Comparison of ENCODE assay signal across 17 cellular contexts in the genomic region with DNA sequence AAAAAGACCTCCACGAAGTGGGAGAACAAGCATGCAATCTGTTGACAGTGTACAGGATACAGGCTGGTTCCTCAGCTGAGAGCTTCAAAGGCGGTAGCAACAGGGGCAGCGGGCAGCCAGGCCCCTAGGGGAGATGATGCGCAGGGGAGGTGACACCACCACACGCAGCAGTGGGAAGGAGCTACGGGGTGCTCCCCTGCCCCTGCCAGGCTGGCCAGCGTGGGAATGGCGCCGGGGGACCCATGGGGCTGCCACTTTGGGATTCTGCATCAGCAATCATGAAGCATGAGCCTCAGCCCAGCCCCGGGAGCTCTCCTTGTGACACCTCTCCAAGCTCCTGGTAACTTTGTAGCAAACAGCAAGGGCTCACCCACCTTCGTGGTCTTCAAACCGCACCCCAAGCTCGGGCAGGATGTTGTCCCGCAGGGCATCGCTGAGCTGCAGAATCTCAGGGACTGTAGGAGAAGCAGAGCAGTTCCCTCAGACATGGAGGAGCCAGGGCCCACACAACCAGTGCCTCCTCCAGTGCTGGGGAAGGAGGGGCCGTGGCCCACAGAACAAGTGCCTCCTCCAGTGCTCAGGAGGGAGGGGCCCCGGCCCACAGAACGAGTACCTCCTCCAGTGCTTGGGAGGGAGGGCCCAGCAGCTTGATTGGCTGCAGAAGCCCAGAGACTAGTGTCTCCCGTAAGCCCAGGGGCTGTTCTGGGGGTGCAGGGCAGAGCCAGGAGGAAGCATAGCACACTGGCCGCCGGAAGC. TPM values are rescaled to one million over a fixed set of nuclear protein-coding genes. Genes with fewer than 3 reads are reported as not detected.
A peak's percentile ranks its signal among the peaks of the same experiment; 100 is the strongest.
DNase-seq lines count a peak whose midpoint lies in the region; ATAC-seq and TF ChIP-seq lines count a peak whose summit lies in the region.
"Had no signal": no experiment of that assay in that cellular context is flagged by ENCODE, and none has a peak within 500 bp of the region (broad histone marks: within the 10 kb centered on the region; RNA-seq: fewer than 3 reads in every experiment).

No MANE protein-coding gene starts in this region.

- peaks cover 80% of the 10 kb centered on the region for H3K36me3 Mint-ChIP-seq in GM23338 (ENCODE audit: low read depth)
- H3K36me3 Mint-ChIP-seq in activated CD8-positive, alpha-beta T cell treated with anti-CD3 and anti-CD28 coated beads for 36 hours (ENCODE audit: low read depth) = peaks cover 52% of the 10 kb centered on the region
- peaks cover 63% of the 10 kb centered on the region for H3K36me3 Mint-ChIP-seq in effector memory CD8-positive, alpha-beta T cell (ENCODE audit: insufficient read depth)
- peaks cover 26% of the 10 kb centered on the region for H3K36me3 Mint-ChIP-seq in progenitor cell of endocrine pancreas (ENCODE audit: insufficient read depth)

- H3K27ac Mint-ChIP-seq in GM23338 (no peak overlapping the region), progenitor cell of endocrine pancreas (no peak overlapping the region)
- peak overlapping the region; percentile 76 for H3K27ac Mint-ChIP-seq in activated CD8-positive, alpha-beta T cell treated with anti-CD3 and anti-CD28 coated beads for 36 hours
- peak overlapping the region in 1 of 2 donors; percentile 49 for H3K27ac Mint-ChIP-seq in effector memory CD8-positive, alpha-beta T cell

- 0 out of 2 replicates have a peak, but pooled peaks cover 3% of the 10 kb centered on the region for H3F3A ChIP-seq in GM23338 (replicated peaks; ENCODE audit: low read depth)

- H3K27ac ChIP-seq in GM23338 (ENCODE audit: low read depth) = no peak overlapping the region
- H3K27ac ChIP-seq: colonic mucosa, heart right ventricle, ovary had no signal

- ATAC-seq in GM23338 (peak; percentile 73), GM19351 (IDR thresholded peaks at IDR 0.05; ENCODE audit: unreplicated experiment) (no peak), GM19463 (IDR thresholded peaks at IDR 0.05; ENCODE audit: unreplicated experiment) (no peak)
- peak; percentile 93 for ATAC-seq in activated CD8-positive, alpha-beta T cell treated with anti-CD3 and anti-CD28 coated beads for 36 hours
- peak; percentile 80 for ATAC-seq in effector memory CD8-positive, alpha-beta T cell (replicated peaks)
- ATAC-seq: heart right ventricle, Right ventricle myocardium inferior had no signal

- no peaks in the 10 kb centered on the region for H3K4me1 Mint-ChIP-seq in GM23338
- H3K4me1 Mint-ChIP-seq in activated CD8-positive, alpha-beta T cell treated with anti-CD3 and anti-CD28 coated beads for 36 hours (ENCODE audit: low read depth) = peaks cover 46% of the 10 kb centered on the region
- peaks cover 0 to 7% of the 10 kb centered on the region in 2 donors for H3K4me1 Mint-ChIP-seq in effector memory CD8-positive, alpha-beta T cell (ENCODE audit: low read depth in 2 of 2)
- no peaks in the 10 kb centered on the region for H3K4me1 Mint-ChIP-seq in progenitor cell of endocrine pancreas (ENCODE audit: low read depth)

- POLR2A ChIA-PET in activated CD8-positive, alpha-beta T cell treated with anti-CD3 and anti-CD28 coated beads for 36 hours (lab: Charles Lee) = interaction anchor here (0.8 to 2.7 kb wide), 11 partner anchors 8 to 47 kb away, joined by 3 to 23 read pairs (median 5); a partner anchor contains a TSS

- H4K20me1 ChIP-seq in GM23338 (replicated peaks; ENCODE audit: insufficient read depth) = no peaks in the 10 kb centered on the region; the same call in 1 of the 2 replicates

- H3K79me2 ChIP-seq in GM23338 (replicated peaks; ENCODE audit: insufficient read depth) = no peaks in the 10 kb centered on the region

- CTCF ChIA-PET in activated CD8-positive, alpha-beta T cell treated with anti-CD3 and anti-CD28 coated beads for 36 hours (lab: Charles Lee) = interaction anchor here (0.8 to 1.6 kb wide), 6 partner anchors 9 to 85 kb away, joined by 3 to 5 read pairs (median 4); no protein-coding TSS in a partner anchor

- H3K9me3 Mint-ChIP-seq in GM23338 = no peaks in the 10 kb centered on the region
- H3K9me3 Mint-ChIP-seq in activated CD8-positive, alpha-beta T cell treated with anti-CD3 and anti-CD28 coated beads for 36 hours = no peaks in the 10 kb centered on the region
- no peaks in the 10 kb centered on the region for H3K9me3 Mint-ChIP-seq in effector memory CD8-positive, alpha-beta T cell
- no peaks in the 10 kb centered on the region for H3K9me3 Mint-ChIP-seq in progenitor cell of endocrine pancreas (ENCODE audit: low read depth)

- H3K36me3 ChIP-seq in GM23338 (ENCODE audit: insufficient read depth) = peaks cover 24% of the 10 kb centered on the region
- H3K36me3 ChIP-seq: ovary had no signal

- intact Hi-C loops in activated CD8-positive, alpha-beta T cell treated with anti-CD3 and anti-CD28 coated beads for 36 hours (cut with micrococcal nuclease) = no loop called here

- H3K27me3 Mint-ChIP-seq in GM23338 (ENCODE audit: insufficient read depth, low read depth, poor library complexity) = peaks cover 7% of the 10 kb centered on the region
- no peaks in the 10 kb centered on the region for H3K27me3 Mint-ChIP-seq in activated CD8-positive, alpha-beta T cell treated with anti-CD3 and anti-CD28 coated beads for 36 hours
- no peaks in the 10 kb centered on the region for H3K27me3 Mint-ChIP-seq in effector memory CD8-positive, alpha-beta T cell
- H3K27me3 Mint-ChIP-seq in progenitor cell of endocrine pancreas = no peaks in the 10 kb centered on the region

- DNase-seq in GM23338 (ENCODE audit: low spot score) = no peak
- DNase-seq in activated CD8-positive, alpha-beta T cell treated with anti-CD3 and anti-CD28 coated beads for 36 hours = peak; percentile 71
- DNase-seq in effector memory CD8-positive, alpha-beta T cell = no peak
- DNase-seq in stimulated activated CD8-positive, alpha-beta memory T cell treated with anti-CD3 and anti-CD28 coated beads, Interleukin-2, amount 100 ng/mL, for 1 hour (ENCODE audit: low read depth in 2 of 2) = peak; percentile 22 to 53
- DNase-seq in NCI-H526 treated with DMSO at 0.1 percent for 48 hours (lab: John Stamatoyannopoulos, UW) = no peak
- no peak for DNase-seq in progenitor cell of endocrine pancreas (ENCODE audit: low spot score, unreplicated experiment)
- DNase-seq: colonic mucosa, DMS79 treated with DMSO at 0.1 percent for 48 hours, erythroblast, heart right ventricle, kidney glomerular epithelial cell, NCI-H1417 treated with DMSO at 0.1 percent for 48 hours had no signal

- no peaks in the 10 kb centered on the region for H3K9me2 ChIP-seq in GM23338 (ENCODE audit: insufficient read depth)

- H2AFZ ChIP-seq in GM23338 = no peak overlapping the region

- TF ChIP-seq CTCF in GM23338 (conservative IDR thresholded peaks at IDR 0.05; ENCODE audit: low read depth in 2 of 2) = no peak
- no peak for TF ChIP-seq CTCF in activated CD8-positive, alpha-beta T cell treated with anti-CD3 and anti-CD28 coated beads for 36 hours (IDR thresholded peaks at IDR 0.05)
- TF ChIP-seq CTCF in progenitor cell of endocrine pancreas (IDR thresholded peaks at IDR 0.05; ENCODE audit: unreplicated experiment) = no peak

- H3K4me3 Mint-ChIP-seq in GM23338 (no peak overlapping the region), progenitor cell of endocrine pancreas (ENCODE audit: low read depth) (no peak overlapping the region)
- peak overlapping the region; percentile 63 for H3K4me3 Mint-ChIP-seq in activated CD8-positive, alpha-beta T cell treated with anti-CD3 and anti-CD28 coated beads for 36 hours
- H3K4me3 Mint-ChIP-seq in effector memory CD8-positive, alpha-beta T cell = peak overlapping the region in 1 of 2 donors; percentile 51

- no peaks in the 10 kb centered on the region for H3K27me3 ChIP-seq in GM23338 (ENCODE audit: insufficient read depth)
- H3K27me3 ChIP-seq: colonic mucosa, heart right ventricle, ovary had no signal

- H3K4me1 ChIP-seq in GM23338 (ENCODE audit: insufficient read depth) = no peaks in the 10 kb centered on the region
- H3K4me1 ChIP-seq: colonic mucosa had no signal

- no peak overlapping the region for H3K4me2 ChIP-seq in GM23338
- H3K4me2 ChIP-seq: smooth muscle cell had no signal

- no peak overlapping the region for H3K4me3 ChIP-seq in GM23338
- H3K4me3 ChIP-seq: colonic mucosa, heart right ventricle, ovary, smooth muscle cell had no signal

TF ChIP-seq in GM23338, 12 proteins besides CTCF, POLR2A, EP300 and RAD21:
- TF ChIP-seq JUNB (IDR thresholded peaks at IDR 0.05; ENCODE audit: unreplicated experiment) (no peak), EZH2phosphoT487 (IDR thresholded peaks at IDR 0.05; ENCODE audit: unreplicated experiment) (no peak), ZNF331 (CRISPR knock-in tag; IDR thresholded peaks at IDR 0.05; ENCODE audit: low read depth) (no peak), CREB1 (CRISPR knock-in tag; IDR thresholded peaks at IDR 0.05; ENCODE audit: low read depth) (no peak), NANOG (IDR thresholded peaks at IDR 0.05; ENCODE audit: borderline replicate concordance) (no peak), STAT1 (IDR thresholded peaks at IDR 0.05; ENCODE audit: unreplicated experiment) (no peak), POLR2AphosphoS5 (IDR thresholded peaks at IDR 0.05; ENCODE audit: low read depth) (no peak)

RNA-seq across cellular contexts. Expression of a gene that starts 14.6 kb away (rescaled TPM):
- total RNA-seq in GM23338 (2014; rRNA removed; shearing (Covaris generic)) = 181 and 183 TPM in 2 replicates
- polyA plus RNA-seq in GM23338 (2016; fragmentation: Nextera tagmentation; extraction: Ambion mirVana) = 171 and 189 TPM in 2 replicates
- 100 to 1,000 TPM; 212 to 223 TPM for total RNA-seq in activated CD8-positive, alpha-beta T cell treated with anti-CD3 and anti-CD28 coated beads for 36 hours
- 184 and 201 TPM in 2 replicates for total RNA-seq in progenitor cell of endocrine pancreas

RNA-seq across cellular contexts. Expression of a gene that starts 50.5 kb away (rescaled TPM):
- total RNA-seq in GM23338 (2014; rRNA removed; shearing (Covaris generic)) = 94.1 and 95.9 TPM in 2 replicates
- 71.0 and 72.9 TPM in 2 replicates for polyA plus RNA-seq in GM23338 (2016; fragmentation: Nextera tagmentation; extraction: Ambion mirVana)
- 10 to 100 TPM; 82.7 to 88.2 TPM for total RNA-seq in activated CD8-positive, alpha-beta T cell treated with anti-CD3 and anti-CD28 coated beads for 36 hours
- total RNA-seq in progenitor cell of endocrine pancreas = 56.4 and 64.5 TPM in 2 replicates

Comparison
In these comparisons a context has a peak if more than half of its experiments do, and no peak if none do; other contexts are left out.
1. ATAC-seq: peak in GM23338 (single experiment), activated CD8-positive, alpha-beta T cell treated with anti-CD3 and anti-CD28 coated beads for 36 hours (single experiment) and effector memory CD8-positive, alpha-beta T cell (single experiment); none in GM19351 (single experiment) and GM19463 (single experiment).
2. DNase-seq: peak in activated CD8-positive, alpha-beta T cell treated with anti-CD3 and anti-CD28 coated beads for 36 hours (single experiment) and stimulated activated CD8-positive, alpha-beta memory T cell treated with anti-CD3 and anti-CD28 coated beads, Interleukin-2, amount 100 ng/mL, for 1 hour (2 of 2); none in GM23338 (single experiment), effector memory CD8-positive, alpha-beta T cell (0 of 3), NCI-H526 treated with DMSO at 0.1 percent for 48 hours (single experiment) and progenitor cell of endocrine pancreas (single experiment).